In genomic region chr11:64923944-64924909, GRCh38 we compare ENCODE assay signal across 8 cellular contexts. TPM values are rescaled to one million over a fixed set of nuclear protein-coding genes. Genes with fewer than 3 reads are reported as not detected.
DNase-seq lines count a peak whose midpoint lies in the region; ATAC-seq, FAIRE-seq and TF ChIP-seq lines count a peak whose summit lies in the region.

Gene PPP2R5B, plus strand, starts transcription at chr11:64924689. Its CDS starts 1,046 bp downstream, at chr11:64925735.

- TF ChIP-seq CTCF in AG09309 (IDR thresholded peaks at IDR 0.05; ENCODE audit: control insufficient read depth, insufficient read depth, low read depth, low read length, missing control alignments): no peak

- TF ChIP-seq POLR2A in GM19099 (IDR thresholded peaks at IDR 0.05; ENCODE audit: extremely low read depth, insufficient read length, low read depth): peak; percentile 38

- peak; percentile 77 for DNase-seq in AG09309 (ENCODE audit: low read depth)
- peak; percentile 86 for DNase-seq in NCI-H460 (ENCODE audit: extremely low read depth, low read depth)
- peak; percentile 81 for DNase-seq in activated CD4-positive, CD25-positive, alpha-beta regulatory T cell treated with anti-CD3 and anti-CD28 coated beads, Interleukin-2, amount 50 U/mL, for 72 hours
- peak; percentile 99 for DNase-seq in cerebellar cortex (ENCODE audit: low spot score)
- DNase-seq in stimulated activated CD4-positive, alpha-beta T cell treated with anti-CD3 and anti-CD28 coated beads, Interleukin-12 subunit alpha, Interleukin-12 subunit beta, amount 100 ng/mL, for 24 hours (ENCODE audit: low read depth in 2 of 2): peak; percentile 80

- peak; percentile 92 for FAIRE-seq in islet of Langerhans (lab: Jason Lieb, UNC)

- ATAC-seq in HG03432 (IDR thresholded peaks at IDR 0.05; ENCODE audit: unreplicated experiment): peak; percentile 84

- peak within 1 kb of the TSS; percentile 88 for H3K4me3 ChIP-seq in AG09309 (ENCODE audit: control insufficient read depth, low read depth, low read length)

RNA-seq across cellular contexts. Expression of gene PPP2R5B, which starts in this region (rescaled TPM):
- 6.8 and 9.7 TPM in 2 replicates for total RNA-seq in NCI-H460 (2014; rRNA removed; shearing (Covaris generic))
- 4.0 and 9.8 TPM in 2 replicates for polyA plus RNA-seq in NCI-H460 (2014; cell fraction: nucleus; rRNA removed)

Comparison
In these comparisons a context has a peak if more than half of its experiments do, and no peak if none do; other contexts are left out.
1. Peak in every context shown above with its lines: DNase-seq, ATAC-seq and H3K4me3 ChIP-seq.